8 cellular contexts compared by ENCODE assay signal in genomic region chr3:188153498-188153948, GRCh38. TPM values are rescaled to one million over a fixed set of nuclear protein-coding genes. Genes with fewer than 3 reads are reported as not detected.
A peak's percentile ranks its signal among the peaks of the same experiment; 100 is the strongest.
DNase-seq lines count a peak whose midpoint lies in the region; ATAC-seq and TF ChIP-seq lines count a peak whose summit lies in the region.

No MANE protein-coding gene starts in this region.

- H3K4me1 ChIP-seq in muscle layer of colon (ENCODE audit: insufficient read depth, low read length) (peaks cover 42% of the 10 kb centered on the region), thoracic aorta (ENCODE audit: control insufficient read depth in 1 of 2, low read depth in 2 of 2) (peaks cover 24 to 54% of the 10 kb centered on the region in 2 donors)

- peaks cover 2 to 3% of the 10 kb centered on the region in 2 donors for H3K9me3 Mint-ChIP-seq in activated T-cell treated with anti-CD3 and anti-CD28 coated beads, Interleukin-2, amount 50 U/mL, for 72 hours

- H3K27ac Mint-ChIP-seq in activated T-cell treated with anti-CD3 and anti-CD28 coated beads, Interleukin-2, amount 50 U/mL, for 72 hours = peak overlapping the region; percentile 52

- H3K27me3 ChIP-seq in muscle layer of colon (ENCODE audit: control insufficient read depth in 1 of 2, insufficient read depth in 2 of 2, low read length in 2 of 2) (no peaks in the 10 kb centered on the region), thoracic aorta (replicated peaks; ENCODE audit: insufficient read depth) (no peaks in the 10 kb centered on the region)

- H3K27ac ChIP-seq in muscle layer of colon (ENCODE audit: low read depth, low read length) (peak overlapping the region; percentile 91), thoracic aorta (peak overlapping the region; percentile 97 to 100)

- no peaks in the 10 kb centered on the region for H3K27me3 Mint-ChIP-seq in activated T-cell treated with anti-CD3 and anti-CD28 coated beads, Interleukin-2, amount 50 U/mL, for 72 hours (ENCODE audit: low read depth)

- peak overlapping the region; percentile 99 for H3K9ac ChIP-seq in muscle layer of colon (ENCODE audit: low read length)

- no peaks in the 10 kb centered on the region for H3K36me3 ChIP-seq in muscle layer of colon (ENCODE audit: insufficient read depth, low read length)
- H3K36me3 ChIP-seq in thoracic aorta = no peaks in the 10 kb centered on the region

- peaks cover 0 to 2% of the 10 kb centered on the region in 2 donors for H3K36me3 Mint-ChIP-seq in activated T-cell treated with anti-CD3 and anti-CD28 coated beads, Interleukin-2, amount 50 U/mL, for 72 hours (ENCODE audit: insufficient read depth in 2 of 2)

- peak overlapping the region; percentile 75 to 94 for H3K4me3 Mint-ChIP-seq in activated T-cell treated with anti-CD3 and anti-CD28 coated beads, Interleukin-2, amount 50 U/mL, for 72 hours

- peak; percentile 42 for DNase-seq in SKM-1 treated with dmso at 0.1 percent for 144 hours (lab: John Stamatoyannopoulos, UW; ENCODE audit: unreplicated experiment)
- no peak for DNase-seq in SKM-1 (lab: John Stamatoyannopoulos, UW; ENCODE audit: unreplicated experiment)
- DNase-seq in NCI-H748 (lab: John Stamatoyannopoulos, UW; ENCODE audit: unreplicated experiment) = peak; percentile 54
- DNase-seq in activated T-cell treated with anti-CD3 and anti-CD28 coated beads, Interleukin-2, amount 50 U/mL, for 72 hours = peak in 1 of 2 donors; percentile 38
- peak; percentile 92 for DNase-seq in fibroblast of gingiva (ENCODE audit: low read depth)
- DNase-seq in thoracic aorta (ENCODE audit: low spot score) = peak; percentile 66

- ATAC-seq in HG03159 (IDR thresholded peaks at IDR 0.05; ENCODE audit: unreplicated experiment) (peak; percentile 7), thoracic aorta (ENCODE audit: insufficient number of reproducible peaks, low FRiP score, low read depth) (peak; percentile 76)
- ATAC-seq in activated T-cell treated with anti-CD3 and anti-CD28 coated beads, Interleukin-2, amount 50 U/mL, for 72 hours (replicated peaks in 1 of 2) = peak; percentile 7 to 12

- TF ChIP-seq CTCF in thoracic aorta (IDR thresholded peaks at IDR 0.05) = no peak

- H3K4me1 Mint-ChIP-seq in activated T-cell treated with anti-CD3 and anti-CD28 coated beads, Interleukin-2, amount 50 U/mL, for 72 hours (ENCODE audit: low read depth) = peaks cover 70% of the 10 kb centered on the region

- H3K4me3 ChIP-seq in muscle layer of colon (ENCODE audit: low read depth in 1 of 2, low read length in 2 of 2) = peak overlapping the region; percentile 86 to 97
- peak overlapping the region; percentile 91 for H3K4me3 ChIP-seq in thoracic aorta

- no peaks in the 10 kb centered on the region for H3K9me3 ChIP-seq in muscle layer of colon (ENCODE audit: low read length)
- no peaks in the 10 kb centered on the region for H3K9me3 ChIP-seq in thoracic aorta

RNA-seq across cellular contexts. Expression of gene LPP, which starts 0.4 kb away (rescaled TPM):
- total RNA-seq in activated T-cell treated with anti-CD3 and anti-CD28 coated beads, Interleukin-2, amount 50 U/mL, for 72 hours = 10 to 100 TPM; 50.4 to 67.7 TPM
- 1,000 to 10,000 TPM; 1,568 to 1,607 TPM for total RNA-seq in thoracic aorta

Comparison
In these comparisons a context has a peak if more than half of its experiments do, and no peak if none do; other contexts are left out.
1. ATAC-seq: peak in every context shown above with its lines; median percentile 76 in thoracic aorta; 10 in activated T-cell treated with anti-CD3 and anti-CD28 coated beads, Interleukin-2, amount 50 U/mL, for 72 hours; 7 in HG03159.
2. RNA of gene LPP, which starts 0.4 kb away (total RNA-seq): 1,568 to 1,607 TPM in thoracic aorta; 50.4 to 67.7 TPM in activated T-cell treated with anti-CD3 and anti-CD28 coated beads, Interleukin-2, amount 50 U/mL, for 72 hours; every median in the first group is over 10 times any median in the second.